13 cellular contexts compared by ENCODE assay signal in genomic region chr1:181257117-181257516, GRCh38.
A peak's percentile ranks its signal among the peaks of the same experiment; 100 is the strongest.
DNase-seq lines count a peak whose midpoint lies in the region; ATAC-seq and TF ChIP-seq lines count a peak whose summit lies in the region.
"Had no signal": no experiment of that assay in that cellular context is flagged by ENCODE, and none has a peak within 500 bp of the region (broad histone marks: within the 10 kb centered on the region; RNA-seq: fewer than 3 reads in every experiment).

No MANE protein-coding gene starts in this region.

- DNase-seq in activated CD4-positive, alpha-beta T cell treated with anti-CD3 and anti-CD28 coated beads, Interleukin-2, amount 50 U/mL, for 4 hours, result no peak
- DNase-seq in HK-2 (ENCODE audit: unreplicated experiment) (no peak), RWPE1 (ENCODE audit: low spot score) (no peak), DMS79 (lab: John Stamatoyannopoulos, UW) (no peak)
- DNase-seq: Caco-2; dorsolateral prefrontal cortex; naive thymus-derived CD4-positive, alpha-beta T cell; NCI-H1048; thyroid gland had no signal

- peak; percentile 95 for ATAC-seq in GM18508 (IDR thresholded peaks at IDR 0.05; ENCODE audit: insufficient read depth, unreplicated experiment)
- ATAC-seq in GM19438 (IDR thresholded peaks at IDR 0.05; ENCODE audit: low read depth, unreplicated experiment), result peak; percentile 87
- ATAC-seq in HG02642 (IDR thresholded peaks at IDR 0.05; ENCODE audit: poor library complexity, unreplicated experiment), result peak; percentile 88
- ATAC-seq in HG03442 (IDR thresholded peaks at IDR 0.05; ENCODE audit: unreplicated experiment), result peak; percentile 86
- ATAC-seq: naive thymus-derived CD4-positive, alpha-beta T cell had no signal

- H3K27ac ChIP-seq in RWPE1, result no peak overlapping the region
- H3K27ac ChIP-seq: dorsolateral prefrontal cortex, thyroid gland had no signal

- no peak for TF ChIP-seq CTCF in RWPE1 (conservative IDR thresholded peaks at IDR 0.05; ENCODE audit: low read depth)

- CTCF ChIA-PET in RWPE1 (lab: Yijun Ruan, JAX), result interaction anchor here (0.6 kb wide), 2 partner anchors 35 to 153 kb away, joined by 4 to 5 read pairs; no protein-coding TSS in a partner anchor

- POLR2A ChIA-PET in RWPE1 (lab: Yijun Ruan, JAX; ENCODE audit: low non-redundant PET), result no interaction called here
